In genomic region chr17:42566215-42566872, GRCh38 we compare ENCODE assay signal across 8 cellular contexts. TPM values are rescaled to one million over a fixed set of nuclear protein-coding genes. Genes with fewer than 3 reads are reported as not detected.
DNase-seq lines count a peak whose midpoint lies in the region; ATAC-seq and TF ChIP-seq lines count a peak whose summit lies in the region.

No MANE protein-coding gene starts in this region.

- POLR2A ChIA-PET in RWPE1 (lab: Yijun Ruan, JAX; ENCODE audit: low non-redundant PET): no interaction called here

- H3K27ac ChIP-seq in RWPE1 (peak overlapping the region; percentile 89), rectal smooth muscle tissue (ENCODE audit: low read depth, low read length) (peak overlapping the region; percentile 88)

- H3K4me3 ChIP-seq in fibroblast of mammary gland (ENCODE audit: control insufficient read depth, low read depth, low read length): peak overlapping the region; percentile 85
- H3K4me3 ChIP-seq in rectal smooth muscle tissue (ENCODE audit: low read length): peak overlapping the region; percentile 89

- no peak for TF ChIP-seq POLR2A in GM18505 (IDR thresholded peaks at IDR 0.05; ENCODE audit: borderline replicate concordance, extremely low read depth, insufficient read depth, insufficient read length)

- H3K27me3 ChIP-seq in rectal smooth muscle tissue (ENCODE audit: control insufficient read depth, insufficient read depth, low read length): no peaks in the 10 kb centered on the region

- H3K36me3 ChIP-seq in rectal smooth muscle tissue (ENCODE audit: control insufficient read depth, insufficient read depth, low read length): peaks cover 35% of the 10 kb centered on the region

- ATAC-seq in GM18505 (IDR thresholded peaks at IDR 0.05; ENCODE audit: unreplicated experiment): peak; percentile 9

- DNase-seq in RWPE1 (ENCODE audit: low spot score) (no peak), fibroblast of mammary gland (ENCODE audit: low read depth) (no peak), mucosa of gallbladder (ENCODE audit: low spot score) (no peak), CD1c-positive myeloid dendritic cell (ENCODE audit: extremely low spot score) (no peak), NCI-H446 treated with DMSO at 0.1 percent for 48 hours (lab: John Stamatoyannopoulos, UW) (no peak), NCI-H2081 treated with DMSO at 0.1 percent for 48 hours (lab: John Stamatoyannopoulos, UW) (no peak)

- peaks cover 24% of the 10 kb centered on the region for H3K4me1 ChIP-seq in rectal smooth muscle tissue (ENCODE audit: control insufficient read depth, insufficient read depth, low read length)

- no peak overlapping the region for H3K9ac ChIP-seq in rectal smooth muscle tissue (ENCODE audit: low read length)

- CTCF ChIA-PET in RWPE1 (lab: Yijun Ruan, JAX): interaction anchor here (0.6 to 1.4 kb wide), 2 partner anchors 17 to 1102 kb away, joined by 3 read pairs; no protein-coding TSS in a partner anchor

- TF ChIP-seq CTCF in RWPE1 (conservative IDR thresholded peaks at IDR 0.05; ENCODE audit: low read depth) (no peak), fibroblast of mammary gland (conservative IDR thresholded peaks at IDR 0.05; ENCODE audit: control insufficient read depth, insufficient read depth, low read depth, low read length) (no peak)

RNA-seq across cellular contexts. Expression of gene MLX, which starts 0.6 kb away (rescaled TPM):
- 54.0 TPM for total RNA-seq in mucosa of gallbladder

RNA-seq across cellular contexts. Expression of gene COASY, which starts 4.4 kb away (rescaled TPM):
- 84.1 TPM for total RNA-seq in mucosa of gallbladder

RNA-seq across cellular contexts. Expression of gene PSMC3IP, which starts 11.2 kb away (rescaled TPM):
- 5.1 TPM for total RNA-seq in mucosa of gallbladder

RNA-seq across cellular contexts. Expression of gene HSD17B1, which starts 13.6 kb away (rescaled TPM):
- total RNA-seq in mucosa of gallbladder: 2.4 TPM

RNA-seq across cellular contexts. Expression of gene NAGLU, which starts 30.3 kb away (rescaled TPM):
- 51.1 TPM for total RNA-seq in mucosa of gallbladder
